Comparison of ENCODE assay signal across 21 cellular contexts in the genomic region with DNA sequence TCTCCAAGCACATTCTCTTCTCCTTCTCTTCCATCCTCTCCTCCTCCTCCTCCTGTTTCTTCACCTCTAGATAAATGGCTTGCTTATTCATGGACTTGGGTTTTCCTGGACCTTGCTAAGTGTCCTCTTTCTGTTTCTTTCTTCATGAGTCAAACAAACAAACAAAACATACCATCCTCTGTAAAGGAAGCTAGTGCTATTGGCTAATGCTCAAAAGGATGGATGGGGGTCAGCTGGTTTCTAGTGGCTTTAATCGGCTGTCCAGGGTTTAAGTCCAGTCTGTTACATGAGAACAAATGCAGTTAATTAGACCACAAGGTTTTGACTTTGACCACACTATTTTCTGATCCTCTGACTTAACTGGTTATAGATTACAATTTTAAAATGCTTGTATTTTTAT.
"Had no signal": no experiment of that assay in that cellular context is flagged by ENCODE, and none has a peak within 500 bp of the region (broad histone marks: within the 10 kb centered on the region; RNA-seq: fewer than 3 reads in every experiment).

No MANE protein-coding gene starts in this region.

- H3K27ac ChIP-seq: gastrocnemius medialis, thoracic aorta, uterus had no signal

- H3K4me3 ChIP-seq: gastrocnemius medialis, thoracic aorta, uterus had no signal

- H3K4me1 ChIP-seq: gastrocnemius medialis, uterus had no signal

- DNase-seq: activated CD4-positive, alpha-beta memory T cell treated with anti-CD3 and anti-CD28 coated beads, Interleukin-2, amount 10 ng/mL, durations not matched to agents 7 days and 5 days; activated CD4-positive, alpha-beta T cell treated with anti-CD3 and anti-CD28 coated beads for 1 hour; activated CD4-positive, alpha-beta T cell treated with anti-CD3 and anti-CD28 coated beads, Interleukin-2, amount 10 ng/mL, durations not matched to agents 7 days and 5 days; activated CD8-positive, alpha-beta memory T cell treated with anti-CD3 and anti-CD28 coated beads, Interleukin-2, amount 50 U/mL, for 48 hours; activated gamma-delta T cell; activated naive CD4-positive, alpha-beta T cell treated with anti-CD3 and anti-CD28 coated beads, Interleukin-2, amount 10 ng/mL, durations not matched to agents 7 days and 5 days; activated naive CD8-positive, alpha-beta T cell treated with anti-CD3 and anti-CD28 coated beads, Interleukin-2, amount 10 ng/mL, durations not matched to agents 7 days and 5 days; activated T-cell treated with anti-CD3 and anti-CD28 coated beads, Interleukin-2, amount 50 U/mL, for 24 hours; amygdala; central memory CD4-positive, alpha-beta T cell; endodermal cell; gastrocnemius medialis; glutamatergic neuron; midbrain; naive thymus-derived CD8-positive, alpha-beta T cell; small intestine; stimulated activated CD4-positive, alpha-beta T cell treated with anti-CD3 and anti-CD28 coated beads, Interleukin-4, amount 100 ng/mL, for 24 hours; T-helper 2 cell; trophoblast cell; uterus had no signal

- H3K36me3 ChIP-seq: gastrocnemius medialis, thoracic aorta, uterus had no signal

- H3K9me3 ChIP-seq: gastrocnemius medialis, thoracic aorta, uterus had no signal

- H3K27me3 ChIP-seq: gastrocnemius medialis, uterus had no signal
